In the genomic region with DNA sequence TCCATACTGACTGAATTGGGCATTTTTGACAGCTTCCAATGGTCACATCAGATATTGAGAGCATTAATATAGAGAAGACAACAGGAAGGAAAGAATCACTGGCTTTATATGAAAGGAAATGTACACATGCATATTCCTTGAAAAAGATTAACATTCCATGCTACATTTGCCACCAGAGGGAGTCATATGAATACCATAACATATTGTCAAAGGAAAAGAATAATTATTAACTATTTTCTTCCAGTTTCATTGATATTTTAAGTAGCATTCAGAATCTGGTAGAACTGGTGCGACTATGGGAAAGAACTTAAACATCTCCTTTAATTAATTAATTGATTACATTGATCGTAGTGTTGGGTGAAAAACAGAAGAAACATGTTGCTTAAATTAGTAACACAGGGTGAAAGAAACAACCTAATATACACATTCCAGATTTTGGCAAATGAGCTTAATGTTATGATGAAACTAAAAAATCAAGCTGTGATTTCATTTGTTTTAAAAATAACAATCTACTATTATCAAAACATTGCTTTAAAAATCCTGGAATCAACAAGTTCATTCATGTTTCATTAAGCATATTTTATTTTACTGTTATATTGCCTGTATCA, we compare ENCODE assay signal across 9 cellular contexts.
A peak's percentile ranks its signal among the peaks of the same experiment; 100 is the strongest.
DNase-seq lines count a peak whose midpoint lies in the region; ATAC-seq and TF ChIP-seq lines count a peak whose summit lies in the region.
"Had no signal": no experiment of that assay in that cellular context is flagged by ENCODE, and none has a peak within 500 bp of the region (broad histone marks: within the 10 kb centered on the region; RNA-seq: fewer than 3 reads in every experiment).

No MANE protein-coding gene starts in this region.

- no peaks in the 10 kb centered on the region for H3K27me3 ChIP-seq in GM23338 (ENCODE audit: insufficient read depth)

- no peak overlapping the region for H3K27ac ChIP-seq in GM23338 (ENCODE audit: low read depth)

- no peak for ATAC-seq in GM23338
- ATAC-seq in SK-N-SH treated with all-trans-retinoic acid at 6 μM for 48 hours, result peak; percentile 87
- no peak for ATAC-seq in GM19467 (IDR thresholded peaks at IDR 0.05; ENCODE audit: unreplicated experiment)
- no peak for ATAC-seq in GM21515 (IDR thresholded peaks at IDR 0.05; ENCODE audit: unreplicated experiment)
- ATAC-seq in stimulated activated naive CD8-positive, alpha-beta T cell treated with anti-CD3 and anti-CD28 coated beads, Interleukin-15, Interleukin-2, amounts not matched to agents 100 U/mL and 50 U/mL, for 24 hours, result no peak

- peak in 1 of 2 experiments; percentile 41; a peak in 3 of 4 replicates for TF ChIP-seq CTCF in GM23338 (conservative IDR thresholded peaks at IDR 0.05; ENCODE audit: low read depth in 2 of 2)

- 0 out of 3 replicates have a peak, but pooled peaks cover 3% of the 10 kb centered on the region for H3K36me3 Mint-ChIP-seq in GM23338 (ENCODE audit: low read depth)
- no peaks in the 10 kb centered on the region for H3K36me3 Mint-ChIP-seq in activated T-helper 2 cell treated with anti-CD3 and anti-CD28 coated beads, Interferon-gamma antibody, Interleukin-2, Interleukin-4, amounts not matched to agents 10 μg/mL and 5 μg/mL and 100 μg/mL, durations not matched to agents 14 hours and 24 hours and 36 hours (ENCODE audit: low read depth)

- no peaks in the 10 kb centered on the region for H4K20me1 ChIP-seq in GM23338 (replicated peaks; ENCODE audit: insufficient read depth)

- H3K9me3 Mint-ChIP-seq in GM23338, result peaks cover 15% of the 10 kb centered on the region
- no peaks in the 10 kb centered on the region for H3K9me3 Mint-ChIP-seq in activated T-helper 2 cell treated with anti-CD3 and anti-CD28 coated beads, Interferon-gamma antibody, Interleukin-2, Interleukin-4, amounts not matched to agents 10 μg/mL and 5 μg/mL and 100 μg/mL, durations not matched to agents 14 hours and 24 hours and 36 hours

- intact Hi-C loops in activated T-helper 2 cell treated with anti-CD3 and anti-CD28 coated beads, Interferon-gamma antibody, Interleukin-2, Interleukin-4, amounts not matched to agents 10 μg/mL and 5 μg/mL and 100 μg/mL, durations not matched to agents 14 hours and 24 hours and 36 hours (cut with micrococcal nuclease), result loop anchor here (5.0 kb wide), 1 partner anchor 407 kb away; no protein-coding TSS in a partner anchor

- no peak overlapping the region for H2AFZ ChIP-seq in GM23338

- no peaks in the 10 kb centered on the region for H3K4me1 Mint-ChIP-seq in GM23338
- H3K4me1 Mint-ChIP-seq in activated T-helper 2 cell treated with anti-CD3 and anti-CD28 coated beads, Interferon-gamma antibody, Interleukin-2, Interleukin-4, amounts not matched to agents 10 μg/mL and 5 μg/mL and 100 μg/mL, durations not matched to agents 14 hours and 24 hours and 36 hours (ENCODE audit: low read depth), result no peaks in the 10 kb centered on the region

- no peaks in the 10 kb centered on the region for H3K9me2 ChIP-seq in GM23338 (ENCODE audit: insufficient read depth)

- DNase-seq in ACHN (peak; percentile 80), GM23338 (ENCODE audit: low spot score) (peak; percentile 24), glomerular visceral epithelial cell (ENCODE audit: extremely low spot score) (peak; percentile 41)
- DNase-seq in activated T-helper 2 cell treated with anti-CD3 and anti-CD28 coated beads, Interferon-gamma antibody, Interleukin-2, Interleukin-4, amounts not matched to agents 10 μg/mL and 5 μg/mL and 100 μg/mL, durations not matched to agents 14 hours and 24 hours and 36 hours (ENCODE audit: low spot score), result no peak
- no peak for DNase-seq in stimulated activated naive CD8-positive, alpha-beta T cell treated with anti-CD3 and anti-CD28 coated beads, Interleukin-15, Interleukin-2, amounts not matched to agents 100 U/mL and 50 U/mL, for 24 hours
- DNase-seq: effector CD4-positive, alpha-beta T cell had no signal

- H3K36me3 ChIP-seq in GM23338 (ENCODE audit: insufficient read depth), result no peaks in the 10 kb centered on the region

- in situ Hi-C loops in ACHN (cut with HindIII; ENCODE audit: low pct_ligation_motif_present, low pct_unique_long_range_greater_than_20kb, low sequenced_read_pairs), result no loop called here

- no peaks in the 10 kb centered on the region for H3K79me2 ChIP-seq in GM23338 (replicated peaks; ENCODE audit: insufficient read depth)

- H3K27me3 Mint-ChIP-seq in GM23338 (ENCODE audit: insufficient read depth, low read depth, poor library complexity), result no peaks in the 10 kb centered on the region
- no peaks in the 10 kb centered on the region for H3K27me3 Mint-ChIP-seq in activated T-helper 2 cell treated with anti-CD3 and anti-CD28 coated beads, Interferon-gamma antibody, Interleukin-2, Interleukin-4, amounts not matched to agents 10 μg/mL and 5 μg/mL and 100 μg/mL, durations not matched to agents 14 hours and 24 hours and 36 hours (ENCODE audit: low read depth)

- H3F3A ChIP-seq in GM23338 (replicated peaks; ENCODE audit: low read depth), result no peaks in the 10 kb centered on the region

- no peak overlapping the region for H3K4me3 ChIP-seq in GM23338

- H3K4me2 ChIP-seq in GM23338, result no peak overlapping the region

- H3K4me1 ChIP-seq in GM23338 (ENCODE audit: insufficient read depth), result no peaks in the 10 kb centered on the region

- H3K27ac Mint-ChIP-seq in GM23338, result no peak overlapping the region
- no peak overlapping the region for H3K27ac Mint-ChIP-seq in activated T-helper 2 cell treated with anti-CD3 and anti-CD28 coated beads, Interferon-gamma antibody, Interleukin-2, Interleukin-4, amounts not matched to agents 10 μg/mL and 5 μg/mL and 100 μg/mL, durations not matched to agents 14 hours and 24 hours and 36 hours

- no peak overlapping the region for H3K4me3 Mint-ChIP-seq in GM23338
- H3K4me3 Mint-ChIP-seq in activated T-helper 2 cell treated with anti-CD3 and anti-CD28 coated beads, Interferon-gamma antibody, Interleukin-2, Interleukin-4, amounts not matched to agents 10 μg/mL and 5 μg/mL and 100 μg/mL, durations not matched to agents 14 hours and 24 hours and 36 hours (ENCODE audit: low read depth), result no peak overlapping the region

TF ChIP-seq in GM23338, 12 proteins besides CTCF, POLR2A, EP300 and RAD21 (continues in another document):
- no peak for TF ChIP-seq ZNF114 (CRISPR knock-in tag; IDR thresholded peaks at IDR 0.05)
- no peak for TF ChIP-seq STAT1 (IDR thresholded peaks at IDR 0.05; ENCODE audit: unreplicated experiment)

TF ChIP-seq in SK-N-SH treated with all-trans-retinoic acid at 6 μM for 48 hours, 23 proteins besides CTCF, POLR2A, EP300 and RAD21:
- no peak for TF ChIP-seq TCF4 (CRISPR knock-in tag; IDR thresholded peaks at IDR 0.05; ENCODE audit: borderline replicate concordance)
TF ChIP-seq in SK-N-SH treated with all-trans-retinoic acid at 6 μM for 48 hours: peak in this region for 0.

Comparison
In these comparisons a context has a peak if more than half of its experiments do, and no peak if none do; other contexts are left out.
1. DNase-seq: peak in ACHN (single experiment), GM23338 (single experiment) and glomerular visceral epithelial cell (single experiment); none in activated T-helper 2 cell treated with anti-CD3 and anti-CD28 coated beads, Interferon-gamma antibody, Interleukin-2, Interleukin-4, amounts not matched to agents 10 μg/mL and 5 μg/mL and 100 μg/mL, durations not matched to agents 14 hours and 24 hours and 36 hours (single experiment) and stimulated activated naive CD8-positive, alpha-beta T cell treated with anti-CD3 and anti-CD28 coated beads, Interleukin-15, Interleukin-2, amounts not matched to agents 100 U/mL and 50 U/mL, for 24 hours (single experiment).